In the genomic region with DNA sequence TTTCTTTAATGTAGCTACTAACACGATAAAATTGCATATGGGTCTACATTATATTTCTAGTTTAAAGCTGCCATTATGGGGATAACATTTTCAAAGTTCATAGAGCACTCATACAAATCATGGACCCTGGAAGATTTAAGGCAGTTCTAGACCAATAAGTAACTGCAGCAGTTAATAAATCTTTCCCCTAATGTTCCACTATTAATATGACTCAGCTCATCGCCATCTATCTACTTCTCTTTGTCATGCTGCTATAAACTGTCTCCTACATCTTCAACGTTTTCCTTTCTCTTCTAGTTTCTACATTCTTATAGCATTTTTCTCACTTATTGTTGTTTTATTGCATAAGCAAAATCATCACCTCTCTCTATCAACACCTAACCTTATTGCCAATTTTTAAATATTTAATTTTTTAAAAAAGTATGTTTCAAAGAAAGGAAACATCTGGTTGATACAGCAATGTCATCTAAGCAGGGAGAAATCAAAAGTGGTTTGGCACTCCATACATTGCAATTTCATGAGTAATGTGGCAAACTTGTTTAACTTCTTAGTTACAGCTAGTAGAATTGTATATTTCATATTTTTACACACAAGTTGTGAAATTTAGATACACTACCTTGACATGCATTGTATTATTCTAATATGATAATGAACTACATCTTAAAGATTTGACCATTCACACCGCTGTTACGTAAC, we compare ENCODE assay signal across 17 cellular contexts.
"Had no signal": no experiment of that assay in that cellular context is flagged by ENCODE, and none has a peak within 500 bp of the region (broad histone marks: within the 10 kb centered on the region; RNA-seq: fewer than 3 reads in every experiment).

No MANE protein-coding gene starts in this region.

- H3K4me1 Mint-ChIP-seq: activated CD4-positive, alpha-beta memory T cell treated with anti-CD3 and anti-CD28 coated beads, Interleukin-2, amount 10 ng/mL, durations not matched to agents 7 days and 5 days; activated CD4-positive, alpha-beta T cell treated with anti-CD3 and anti-CD28 coated beads for 36 hours; activated naive CD8-positive, alpha-beta T cell treated with anti-CD3 and anti-CD28 coated beads, Interleukin-2, amount 10 ng/mL, durations not matched to agents 7 days and 5 days; nephron progenitor cell had no signal

- H3K9me3 Mint-ChIP-seq: activated CD4-positive, alpha-beta memory T cell treated with anti-CD3 and anti-CD28 coated beads, Interleukin-2, amount 10 ng/mL, durations not matched to agents 7 days and 5 days had no signal

- H3K27ac ChIP-seq: ascending aorta, sigmoid colon, uterus, VCaP had no signal

- H3K4me3 ChIP-seq: ascending aorta, sigmoid colon, uterus had no signal

- H3K27ac Mint-ChIP-seq: activated CD4-positive, alpha-beta memory T cell treated with anti-CD3 and anti-CD28 coated beads, Interleukin-2, amount 10 ng/mL, durations not matched to agents 7 days and 5 days; activated CD4-positive, alpha-beta T cell treated with anti-CD3 and anti-CD28 coated beads for 36 hours; activated naive CD8-positive, alpha-beta T cell treated with anti-CD3 and anti-CD28 coated beads, Interleukin-2, amount 10 ng/mL, durations not matched to agents 7 days and 5 days; effector memory CD8-positive, alpha-beta T cell; nephron progenitor cell had no signal

- H3K27me3 Mint-ChIP-seq: activated CD4-positive, alpha-beta memory T cell treated with anti-CD3 and anti-CD28 coated beads, Interleukin-2, amount 10 ng/mL, durations not matched to agents 7 days and 5 days; activated CD4-positive, alpha-beta T cell treated with anti-CD3 and anti-CD28 coated beads for 36 hours; activated naive CD8-positive, alpha-beta T cell treated with anti-CD3 and anti-CD28 coated beads, Interleukin-2, amount 10 ng/mL, durations not matched to agents 7 days and 5 days; effector memory CD8-positive, alpha-beta T cell had no signal

- H3K9me3 ChIP-seq: ascending aorta, sigmoid colon, uterus had no signal

- H3K4me3 Mint-ChIP-seq: activated CD4-positive, alpha-beta memory T cell treated with anti-CD3 and anti-CD28 coated beads, Interleukin-2, amount 10 ng/mL, durations not matched to agents 7 days and 5 days; activated CD4-positive, alpha-beta T cell treated with anti-CD3 and anti-CD28 coated beads for 36 hours; activated naive CD8-positive, alpha-beta T cell treated with anti-CD3 and anti-CD28 coated beads, Interleukin-2, amount 10 ng/mL, durations not matched to agents 7 days and 5 days; effector memory CD8-positive, alpha-beta T cell; nephron progenitor cell had no signal

- H3K36me3 Mint-ChIP-seq: activated naive CD8-positive, alpha-beta T cell treated with anti-CD3 and anti-CD28 coated beads, Interleukin-2, amount 10 ng/mL, durations not matched to agents 7 days and 5 days had no signal

- H3K36me3 ChIP-seq: ascending aorta, sigmoid colon, uterus had no signal

- H3K27me3 ChIP-seq: ascending aorta, sigmoid colon, uterus had no signal

- DNase-seq: activated CD4-positive, alpha-beta memory T cell treated with anti-CD3 and anti-CD28 coated beads, Interleukin-2, amount 10 ng/mL, durations not matched to agents 7 days and 5 days; activated CD4-positive, alpha-beta T cell treated with anti-CD3 and anti-CD28 coated beads for 36 hours; activated gamma-delta T cell treated with Interleukin-2 at 50 U/mL for 16 hours; activated naive CD8-positive, alpha-beta T cell treated with anti-CD3 and anti-CD28 coated beads, Interleukin-2, amount 10 ng/mL, durations not matched to agents 7 days and 5 days; activated T-cell treated with anti-CD3 and anti-CD28 coated beads, Interleukin-2, amount 50 U/mL, for 48 hours; cortex of kidney; effector memory CD8-positive, alpha-beta T cell; islet precursor cell; left ventricle myocardium superior; nephron progenitor cell; sigmoid colon; stimulated activated CD4-positive, alpha-beta T cell treated with anti-CD3 and anti-CD28 coated beads, Interleukin-15, amount 100 ng/mL, for 24 hours; stimulated activated CD4-positive, alpha-beta T cell treated with anti-CD3 and anti-CD28 coated beads, Interleukin-4, amount 100 ng/mL, for 4 hours; T1000; uterus had no signal

- ATAC-seq: activated CD4-positive, alpha-beta T cell treated with anti-CD3 and anti-CD28 coated beads for 36 hours; effector memory CD8-positive, alpha-beta T cell; left ventricle myocardium superior had no signal

- H3K4me1 ChIP-seq: ascending aorta, sigmoid colon, uterus had no signal
